22 cellular contexts compared by ENCODE assay signal in the genomic region with DNA sequence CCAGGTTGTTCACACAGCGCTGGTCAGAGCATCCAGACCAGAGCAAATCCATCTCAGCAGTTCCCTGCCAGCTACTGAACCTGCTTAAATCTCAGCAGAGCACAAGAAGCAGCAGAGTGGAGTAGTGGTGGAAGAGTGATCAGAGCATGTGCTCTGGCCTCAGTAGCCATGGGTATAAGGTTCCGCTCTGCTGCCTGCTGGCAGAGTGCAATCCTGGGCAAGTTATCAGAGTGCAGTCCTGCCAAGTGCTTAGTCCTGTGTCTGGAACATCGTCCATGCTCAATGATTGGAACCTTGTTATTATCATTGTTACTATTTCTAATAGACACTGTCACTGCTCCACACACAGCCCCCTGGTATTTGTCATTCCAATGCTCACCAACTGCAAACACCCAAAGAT.
"Had no signal": no experiment of that assay in that cellular context is flagged by ENCODE, and none has a peak within 500 bp of the region (broad histone marks: within the 10 kb centered on the region; RNA-seq: fewer than 3 reads in every experiment).

No MANE protein-coding gene starts in this region.

- H3K4me1 ChIP-seq: adrenal gland, body of pancreas, right lobe of liver, transverse colon had no signal

- DNase-seq: activated CD4-positive, alpha-beta T cell treated with anti-CD3 and anti-CD28 coated beads for 4 hours; activated CD4-positive, alpha-beta T cell treated with anti-CD3 and anti-CD28 coated beads, Interleukin-2, amount 50 U/mL, for 48 hours; activated CD8-positive, alpha-beta memory T cell treated with anti-CD3 and anti-CD28 coated beads for 24 hours; activated effector memory CD4-positive, alpha-beta T cell treated with Interleukin-2 at 50 U/mL for 16 hours; activated naive CD4-positive, alpha-beta T cell treated with anti-CD3 and anti-CD28 coated beads for 36 hours; activated naive CD8-positive, alpha-beta T cell treated with anti-CD3 and anti-CD28 coated beads for 36 hours; adrenal gland; aorta; body of pancreas; cortex of kidney; effector memory CD8-positive, alpha-beta T cell; erythroblast; head of caudate nucleus; mesenchymal stem cell; naive thymus-derived CD8-positive, alpha-beta T cell; nucleus accumbens; right lobe of liver; stimulated activated CD4-positive, alpha-beta T cell treated with anti-CD3 and anti-CD28 coated beads, Interleukin-2, amount 100 ng/mL, for 48 hours; stimulated activated naive CD4-positive, alpha-beta T cell treated with Interleukin-2 at 50 U/mL for 16 hours; T-helper 1 cell; transverse colon had no signal

- H3K9me3 ChIP-seq: adrenal gland, body of pancreas, right lobe of liver, transverse colon had no signal

- H3K27me3 ChIP-seq: adrenal gland, body of pancreas, right lobe of liver, transverse colon had no signal

- H3K4me3 ChIP-seq: adrenal gland, body of pancreas, right lobe of liver, transverse colon had no signal

- H3K36me3 ChIP-seq: adrenal gland, right lobe of liver, transverse colon had no signal

- H3K27ac ChIP-seq: adrenal gland, body of pancreas, right lobe of liver, transverse colon, VCaP had no signal

- ATAC-seq: body of pancreas; effector memory CD8-positive, alpha-beta T cell; naive thymus-derived CD8-positive, alpha-beta T cell; right lobe of liver had no signal
